23 cellular contexts compared by ENCODE assay signal in the genomic region with DNA sequence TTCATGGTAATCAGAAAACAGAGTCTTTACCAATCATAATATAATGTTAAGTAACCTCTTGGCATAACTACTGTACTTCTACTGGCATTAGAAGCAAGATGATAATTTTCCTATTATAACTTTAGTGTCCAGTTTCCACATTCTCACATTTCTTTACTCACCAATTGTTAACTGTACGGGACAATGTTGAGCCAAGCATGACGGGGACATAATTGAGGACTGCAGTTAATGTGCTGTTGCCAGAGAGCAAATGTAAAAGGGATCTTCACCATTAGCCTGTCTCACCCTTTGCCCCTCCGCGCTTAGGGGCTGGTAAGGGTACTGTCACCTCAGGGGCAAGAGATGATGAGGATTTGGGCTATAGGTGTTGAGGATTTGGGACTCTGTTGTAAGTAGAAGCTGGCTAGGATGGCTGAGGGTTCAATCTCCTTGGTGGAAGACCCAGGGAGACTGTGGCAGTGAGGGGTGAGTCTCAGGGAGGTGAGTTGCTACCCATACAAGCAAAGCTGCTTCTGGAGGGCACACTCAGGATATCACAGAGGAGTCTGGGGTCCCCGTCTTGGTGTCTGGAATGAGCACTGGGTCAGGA. TPM values are rescaled to one million over a fixed set of nuclear protein-coding genes. Genes with fewer than 3 reads are reported as not detected.
DNase-seq lines count a peak whose midpoint lies in the region; ATAC-seq, FAIRE-seq and TF ChIP-seq lines count a peak whose summit lies in the region.
"Had no signal": no experiment of that assay in that cellular context is flagged by ENCODE, and none has a peak within 500 bp of the region (broad histone marks: within the 10 kb centered on the region; RNA-seq: fewer than 3 reads in every experiment).

No MANE protein-coding gene starts in this region.

- peaks cover 4% of the 10 kb centered on the region for H3K9me3 Mint-ChIP-seq in stimulated activated naive CD8-positive, alpha-beta T cell treated with anti-CD3 and anti-CD28 coated beads, Interleukin-15, Interleukin-2, amounts not matched to agents 100 ng/mL and 50 ng/mL, for 24 hours
- H3K9me3 Mint-ChIP-seq in activated CD4-positive, alpha-beta memory T cell treated with anti-CD3 and anti-CD28 coated beads, Interleukin-2, amount 10 ng/mL, durations not matched to agents 7 days and 5 days = peaks cover 25% of the 10 kb centered on the region
- H3K9me3 Mint-ChIP-seq in stimulated activated naive CD8-positive, alpha-beta T cell treated with anti-CD3 and anti-CD28 coated beads, Interleukin-15, amount 100 ng/mL, for 72 hours = peaks cover 6 to 13% of the 10 kb centered on the region in 2 donors
- H3K9me3 Mint-ChIP-seq: IgD-negative memory B cell; naive thymus-derived CD8-positive, alpha-beta T cell; stimulated activated memory B cell treated with anti-CD40 and anti-IgM and Interleukin-4, amounts not matched to agents 10 μg/mL and 1 μg/mL and 100 μg/mL, for 72 hours had no signal

- no peak for TF ChIP-seq CTCF in endothelial cell of umbilical vein (IDR thresholded peaks at IDR 0.05; ENCODE audit: extremely low read depth in 1 of 2, insufficient read depth in 1 of 2, low read depth in 1 of 2, low read length in 2 of 2)

- dilution Hi-C loops in endothelial cell of umbilical vein (cut with MboI; ENCODE audit: extremely low pct_ligation_motif_present, low sequenced_read_pairs) = no loop called here

- no peaks in the 10 kb centered on the region for H4K20me1 ChIP-seq in endothelial cell of umbilical vein (replicated peaks; ENCODE audit: control insufficient read depth, extremely low read depth, insufficient read depth, low read length)

- FAIRE-seq in endothelial cell of umbilical vein (lab: Jason Lieb, UNC) = no peak

- no peak overlapping the region for H3K27ac ChIP-seq in endothelial cell of umbilical vein (ENCODE audit: insufficient read depth, low read depth, low read length)
- H3K27ac ChIP-seq: brain microvascular endothelial cell, prostate gland, SK-N-MC, tibial nerve had no signal

- POLR2A ChIA-PET in activated CD4-positive, alpha-beta memory T cell treated with anti-CD3 and anti-CD28 coated beads, Interleukin-2, amount 10 ng/mL, durations not matched to agents 7 days and 5 days (lab: Charles Lee) = interaction anchor here (1.3 to 1.5 kb wide), 2 partner anchors 16 to 45 kb away, joined by 3 to 4 read pairs; no protein-coding TSS in a partner anchor
- POLR2A ChIA-PET in endothelial cell of umbilical vein (lab: Charles Lee) = no interaction called here

- peaks cover 15% of the 10 kb centered on the region for H3K4me1 ChIP-seq in endothelial cell of umbilical vein (ENCODE audit: control insufficient read depth, extremely low read depth, insufficient read depth, low read length)
- H3K4me1 ChIP-seq: prostate gland had no signal

- H3K27me3 ChIP-seq in endothelial cell of umbilical vein (ENCODE audit: control insufficient read depth in 2 of 2, insufficient read depth in 2 of 2, low read length in 2 of 2) = no peaks in the 10 kb centered on the region
- H3K27me3 ChIP-seq: brain microvascular endothelial cell had no signal

- H3K4me3 ChIP-seq in endothelial cell of umbilical vein (replicated peaks in 1 of 3; ENCODE audit: insufficient read depth in 1 of 3, low read depth in 1 of 3, low read length in 3 of 3) = no peak overlapping the region
- H3K4me3 ChIP-seq: lung, prostate gland, SK-N-MC had no signal

- no peak for DNase-seq in stimulated activated naive CD8-positive, alpha-beta T cell treated with anti-CD3 and anti-CD28 coated beads, Interleukin-15, Interleukin-2, amounts not matched to agents 100 U/mL and 50 U/mL, for 24 hours
- DNase-seq in activated CD4-positive, alpha-beta memory T cell treated with anti-CD3 and anti-CD28 coated beads, Interleukin-2, amount 10 ng/mL, durations not matched to agents 7 days and 5 days = no peak
- DNase-seq in endothelial cell of umbilical vein (ENCODE audit: low read depth, low spot score) = no peak
- DNase-seq in stimulated activated naive CD8-positive, alpha-beta T cell treated with anti-CD3 and anti-CD28 coated beads, Interleukin-15, amount 100 ng/mL, for 72 hours = no peak
- no peak for DNase-seq in SK-N-DZ (ENCODE audit: low spot score)
- DNase-seq in hippocampal formation (lab: John Stamatoyannopoulos, UW) = no peak
- DNase-seq: activated CD4-positive, alpha-beta T cell treated with anti-CD3 and anti-CD28 coated beads, Interleukin-2, amount 50 U/mL, for 4 hours; activated effector memory CD4-positive, alpha-beta T cell treated with anti-CD3 and anti-CD28 coated beads, Interleukin-2, amount 50 U/mL, for 16 hours; brain microvascular endothelial cell; NCI-H1092; NCI-H2081; NCI-H524 treated with DMSO at 0.1 percent for 48 hours; stimulated activated CD4-positive, alpha-beta T cell treated with anti-CD3 and anti-CD28 coated beads, Interleukin-12 subunit alpha, Interleukin-12 subunit beta, amount 100 ng/mL, for 4 hours had no signal

- H3K9ac ChIP-seq in endothelial cell of umbilical vein (replicated peaks; ENCODE audit: extremely low read depth, insufficient read depth, low read length) = no peak overlapping the region

- no peak for ATAC-seq in stimulated activated naive CD8-positive, alpha-beta T cell treated with anti-CD3 and anti-CD28 coated beads, Interleukin-15, Interleukin-2, amounts not matched to agents 100 U/mL and 50 U/mL, for 24 hours
- ATAC-seq in stimulated activated naive CD8-positive, alpha-beta T cell treated with anti-CD3 and anti-CD28 coated beads, Interleukin-15, amount 100 ng/mL, for 72 hours = no peak
- no peak for ATAC-seq in GM18907 (IDR thresholded peaks at IDR 0.05; ENCODE audit: unreplicated experiment)
- ATAC-seq: esophagus mucosa; naive thymus-derived CD8-positive, alpha-beta T cell; stimulated activated memory B cell treated with anti-CD40 and anti-IgM and Interleukin-4, amounts not matched to agents 10 μg/mL and 1 μg/mL and 100 μg/mL, for 72 hours had no signal

- H3K4me1 Mint-ChIP-seq in stimulated activated naive CD8-positive, alpha-beta T cell treated with anti-CD3 and anti-CD28 coated beads, Interleukin-15, Interleukin-2, amounts not matched to agents 100 ng/mL and 50 ng/mL, for 24 hours (ENCODE audit: low read depth) = peaks cover 61% of the 10 kb centered on the region
- H3K4me1 Mint-ChIP-seq in activated CD4-positive, alpha-beta memory T cell treated with anti-CD3 and anti-CD28 coated beads, Interleukin-2, amount 10 ng/mL, durations not matched to agents 7 days and 5 days = peaks cover 64% of the 10 kb centered on the region
- H3K4me1 Mint-ChIP-seq in stimulated activated naive CD8-positive, alpha-beta T cell treated with anti-CD3 and anti-CD28 coated beads, Interleukin-15, amount 100 ng/mL, for 72 hours = peaks cover 60% of the 10 kb centered on the region

- H3K27ac Mint-ChIP-seq in stimulated activated naive CD8-positive, alpha-beta T cell treated with anti-CD3 and anti-CD28 coated beads, Interleukin-15, Interleukin-2, amounts not matched to agents 100 ng/mL and 50 ng/mL, for 24 hours = peak overlapping the region; percentile 99
- peak overlapping the region; percentile 95 for H3K27ac Mint-ChIP-seq in activated CD4-positive, alpha-beta memory T cell treated with anti-CD3 and anti-CD28 coated beads, Interleukin-2, amount 10 ng/mL, durations not matched to agents 7 days and 5 days
- H3K27ac Mint-ChIP-seq in stimulated activated naive CD8-positive, alpha-beta T cell treated with anti-CD3 and anti-CD28 coated beads, Interleukin-15, amount 100 ng/mL, for 72 hours = peak overlapping the region; percentile 100
- H3K27ac Mint-ChIP-seq: IgD-negative memory B cell; stimulated activated memory B cell treated with anti-CD40 and anti-IgM and Interleukin-4, amounts not matched to agents 10 μg/mL and 1 μg/mL and 100 μg/mL, for 72 hours had no signal

- peaks cover 4% of the 10 kb centered on the region for H3K36me3 Mint-ChIP-seq in stimulated activated naive CD8-positive, alpha-beta T cell treated with anti-CD3 and anti-CD28 coated beads, Interleukin-15, Interleukin-2, amounts not matched to agents 100 ng/mL and 50 ng/mL, for 24 hours (ENCODE audit: low read depth)
- peaks cover 30% of the 10 kb centered on the region for H3K36me3 Mint-ChIP-seq in activated CD4-positive, alpha-beta memory T cell treated with anti-CD3 and anti-CD28 coated beads, Interleukin-2, amount 10 ng/mL, durations not matched to agents 7 days and 5 days (ENCODE audit: low read depth)
- H3K36me3 Mint-ChIP-seq: stimulated activated memory B cell treated with anti-CD40 and anti-IgM and Interleukin-4, amounts not matched to agents 10 μg/mL and 1 μg/mL and 100 μg/mL, for 72 hours had no signal

- no peak for TF ChIP-seq POLR2A in endothelial cell of umbilical vein (IDR thresholded peaks at IDR 0.05; ENCODE audit: low read depth, low read length)

- H3K4me3 Mint-ChIP-seq in stimulated activated naive CD8-positive, alpha-beta T cell treated with anti-CD3 and anti-CD28 coated beads, Interleukin-15, Interleukin-2, amounts not matched to agents 100 ng/mL and 50 ng/mL, for 24 hours = no peak overlapping the region
- no peak overlapping the region for H3K4me3 Mint-ChIP-seq in activated CD4-positive, alpha-beta memory T cell treated with anti-CD3 and anti-CD28 coated beads, Interleukin-2, amount 10 ng/mL, durations not matched to agents 7 days and 5 days
- H3K4me3 Mint-ChIP-seq in stimulated activated naive CD8-positive, alpha-beta T cell treated with anti-CD3 and anti-CD28 coated beads, Interleukin-15, amount 100 ng/mL, for 72 hours = peak overlapping the region in 1 of 2 donors; percentile 31
- H3K4me3 Mint-ChIP-seq: IgD-negative memory B cell; stimulated activated memory B cell treated with anti-CD40 and anti-IgM and Interleukin-4, amounts not matched to agents 10 μg/mL and 1 μg/mL and 100 μg/mL, for 72 hours had no signal

- no peaks in the 10 kb centered on the region for H3K36me3 ChIP-seq in endothelial cell of umbilical vein (ENCODE audit: control insufficient read depth in 2 of 2, extremely low read depth in 1 of 2, insufficient read depth in 2 of 2, low read length in 2 of 2)
- H3K36me3 ChIP-seq: brain microvascular endothelial cell, prostate gland, tibial nerve had no signal

- intact Hi-C loops in endothelial cell of umbilical vein (cut with micrococcal nuclease) = loop anchor here (5.0 kb wide), 2 partner anchors 45 to 80 kb away; no protein-coding TSS in a partner anchor

- H3K4me2 ChIP-seq in endothelial cell of umbilical vein (ENCODE audit: insufficient read depth, low read length) = peak overlapping the region; percentile 88

- CTCF ChIA-PET in activated CD4-positive, alpha-beta memory T cell treated with anti-CD3 and anti-CD28 coated beads, Interleukin-2, amount 10 ng/mL, durations not matched to agents 7 days and 5 days (lab: Charles Lee) = interaction anchor here (1.1 to 1.5 kb wide), 5 partner anchors 14 to 251 kb away, joined by 3 to 8 read pairs (median 3); no protein-coding TSS in a partner anchor
- CTCF ChIA-PET in endothelial cell of umbilical vein (lab: Charles Lee) = interaction anchor here (0.6 to 2.4 kb wide), 4 partner anchors 17 to 186 kb away, joined by 3 to 11 read pairs (median 4); partner anchors contain the start of gene IL18R1

- H3K79me2 ChIP-seq in endothelial cell of umbilical vein (ENCODE audit: control insufficient read depth, insufficient read depth, low read length) = no peaks in the 10 kb centered on the region

- no TSS peak for BruUV-seq in endothelial cell of umbilical vein (replicated peaks; lab: Mats Ljungman, UMichigan)

- peak overlapping the region; percentile 73 for H2AFZ ChIP-seq in endothelial cell of umbilical vein (ENCODE audit: low read depth, low read length)

- no peaks in the 10 kb centered on the region for H3K9me1 ChIP-seq in endothelial cell of umbilical vein (replicated peaks; ENCODE audit: control insufficient read depth, extremely low read depth, insufficient read depth, low read length)

- H3K9me3 ChIP-seq in endothelial cell of umbilical vein (replicated peaks; ENCODE audit: control insufficient read depth, insufficient read depth, low read length) = no peaks in the 10 kb centered on the region
- H3K9me3 ChIP-seq: prostate gland, tibial nerve had no signal

- peaks cover 4% of the 10 kb centered on the region for H3K27me3 Mint-ChIP-seq in stimulated activated naive CD8-positive, alpha-beta T cell treated with anti-CD3 and anti-CD28 coated beads, Interleukin-15, Interleukin-2, amounts not matched to agents 100 ng/mL and 50 ng/mL, for 24 hours
- no peaks in the 10 kb centered on the region for H3K27me3 Mint-ChIP-seq in activated CD4-positive, alpha-beta memory T cell treated with anti-CD3 and anti-CD28 coated beads, Interleukin-2, amount 10 ng/mL, durations not matched to agents 7 days and 5 days
- H3K27me3 Mint-ChIP-seq in stimulated activated naive CD8-positive, alpha-beta T cell treated with anti-CD3 and anti-CD28 coated beads, Interleukin-15, amount 100 ng/mL, for 72 hours = no peaks in the 10 kb centered on the region

RNA-seq across cellular contexts. Expression of gene IL1RL1, which starts 54.4 kb away (rescaled TPM):
- under 1 TPM; 0.58 to 0.71 TPM for total RNA-seq in activated CD4-positive, alpha-beta memory T cell treated with anti-CD3 and anti-CD28 coated beads, Interleukin-2, amount 10 ng/mL, durations not matched to agents 7 days and 5 days
- 44.0 and 55.1 TPM in 2 replicates for total RNA-seq in endothelial cell of umbilical vein
- 27.9 and 32.2 TPM in 2 replicates for polyA plus RNA-seq in endothelial cell of umbilical vein
- 40.5 and 47.5 TPM in 2 replicates for polyA plus RNA-seq in endothelial cell of umbilical vein (2011; cell fraction: cytosol; rRNA removed)
- 145 and 226 TPM in 2 replicates for polyA plus RNA-seq in endothelial cell of umbilical vein (2011; cell fraction: nucleus; rRNA removed)
- 465 and 806 TPM in 2 replicates for polyA plus RNA-seq in endothelial cell of umbilical vein (2012)
- 62.5 and 92.4 TPM in 2 replicates for polyA minus RNA-seq in endothelial cell of umbilical vein
- polyA minus RNA-seq in endothelial cell of umbilical vein (2011; cell fraction: cytosol; rRNA and poly(A)+ RNA removed) = 0.31 TPM
- 98.2 and 183 TPM in 2 replicates for polyA minus RNA-seq in endothelial cell of umbilical vein (2011; cell fraction: nucleus; rRNA and poly(A)+ RNA removed)
- polyA plus RNA-seq in SK-N-DZ (2014; cell fraction: cytosol; rRNA removed) = not detected in 2 replicates
- polyA plus RNA-seq in SK-N-DZ (2014; cell fraction: nucleus; rRNA removed) = not detected in 2 replicates
- total RNA-seq: naive thymus-derived CD8-positive, alpha-beta T cell had no signal
- polyA plus RNA-seq: IgD-negative memory B cell; naive thymus-derived CD8-positive, alpha-beta T cell had no signal

Comparison
In these comparisons a context has a peak if more than half of its experiments do, and no peak if none do; other contexts are left out.
1. RNA of gene IL1RL1, which starts 54.4 kb away (total RNA-seq): 44.0 to 55.1 TPM in endothelial cell of umbilical vein; 0.58 to 0.71 TPM in activated CD4-positive, alpha-beta memory T cell treated with anti-CD3 and anti-CD28 coated beads, Interleukin-2, amount 10 ng/mL, durations not matched to agents 7 days and 5 days; every median in the first group is over 10 times any median in the second.
2. Peak in every context shown above with its lines, with median percentiles within 50 percentile points of each other: H3K27ac Mint-ChIP-seq.